1 cellular context compared by ENCODE assay signal in genomic region chr2:12771154-12771553, GRCh38.
TF ChIP-seq lines count a peak whose summit lies in the region.

No MANE protein-coding gene starts in this region.

TF ChIP-seq in GM23338, 12 proteins besides CTCF, POLR2A, EP300 and RAD21 (continued from another document):
- TF ChIP-seq REST (IDR thresholded peaks at IDR 0.05; ENCODE audit: unreplicated experiment), result no peak
- no peak for TF ChIP-seq EZH2 (IDR thresholded peaks at IDR 0.05; ENCODE audit: low read depth, unreplicated experiment)
